In the genomic region with DNA sequence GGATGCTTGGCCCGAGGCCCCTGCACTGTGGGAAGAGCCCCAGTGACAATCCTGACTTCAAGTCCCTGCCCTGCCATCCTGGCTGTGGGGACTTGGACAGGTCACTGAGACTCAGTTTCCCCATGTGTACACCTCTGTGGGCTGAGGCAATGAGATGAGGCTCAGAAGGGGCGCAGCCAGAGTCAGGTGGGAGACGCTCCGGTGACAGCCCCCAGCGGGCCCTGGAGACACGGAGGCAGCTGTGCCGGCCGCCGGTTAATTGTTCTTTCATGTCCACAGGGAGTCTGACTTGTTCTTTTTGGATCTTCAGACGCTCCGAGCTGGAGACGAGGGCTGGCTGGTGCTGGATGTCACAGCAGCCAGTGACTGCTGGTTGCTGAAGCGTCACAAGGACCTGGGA, we compare ENCODE assay signal across 3 cellular contexts. TPM values are rescaled to one million over a fixed set of nuclear protein-coding genes. Genes with fewer than 3 reads are reported as not detected.
"Had no signal": no experiment of that assay in that cellular context is flagged by ENCODE, and none has a peak within 500 bp of the region (broad histone marks: within the 10 kb centered on the region; RNA-seq: fewer than 3 reads in every experiment).

No MANE protein-coding gene starts in this region.

RNA-seq across cellular contexts. Expression of a gene that starts 20.0 kb away (rescaled TPM):
- total RNA-seq: stomach, subcutaneous adipose tissue, thoracic aorta had no signal
- polyA plus RNA-seq: stomach had no signal
